ENCODE assay signal across 12 cellular contexts in the genomic region with DNA sequence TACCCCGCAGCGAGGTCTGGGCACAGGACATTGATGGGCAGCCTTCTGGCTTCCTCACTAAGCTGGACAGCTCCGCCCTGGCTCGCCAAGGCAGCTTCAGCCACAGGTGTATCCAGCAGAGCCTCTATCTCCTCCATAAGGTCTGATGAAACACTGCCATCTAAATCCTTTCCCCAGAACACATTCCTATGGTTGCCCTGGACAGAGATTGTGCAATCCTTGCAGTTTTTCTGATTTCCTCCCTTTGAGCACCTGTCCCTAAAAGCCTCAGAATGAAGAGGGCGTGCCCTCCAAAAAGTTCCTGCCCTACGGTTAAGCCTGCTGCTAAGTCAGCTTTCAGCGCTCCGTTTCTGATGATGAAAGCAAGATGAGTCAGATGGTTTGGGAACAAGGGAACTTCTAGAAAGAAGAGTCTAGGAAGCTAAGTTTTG. TPM values are rescaled to one million over a fixed set of nuclear protein-coding genes. Genes with fewer than 3 reads are reported as not detected.
DNase-seq lines count a peak whose midpoint lies in the region; ATAC-seq and TF ChIP-seq lines count a peak whose summit lies in the region.
"Had no signal": no experiment of that assay in that cellular context is flagged by ENCODE, and none has a peak within 500 bp of the region (broad histone marks: within the 10 kb centered on the region; RNA-seq: fewer than 3 reads in every experiment).

No MANE protein-coding gene starts in this region.

- H3K27me3 ChIP-seq in AG04450 (ENCODE audit: control insufficient read depth, insufficient read depth, low read length), result peaks cover 31% of the 10 kb centered on the region

- no peak overlapping the region for H3K4me3 ChIP-seq in AG04450 (ENCODE audit: low read depth, low read length)

- no peak for TF ChIP-seq CTCF in AG04450 (IDR thresholded peaks at IDR 0.05; ENCODE audit: low read depth, low read length)

- DNase-seq in AG04450 (ENCODE audit: low read depth, low spot score) (peak; percentile 8), HT-29 (ENCODE audit: low spot score) (peak; percentile 18), SKM-1 (lab: John Stamatoyannopoulos, UW; ENCODE audit: unreplicated experiment) (peak; percentile 31), iris pigment epithelial cell (ENCODE audit: low read depth) (peak; percentile 76), NAMALWA (ENCODE audit: low spot score) (no peak), superior temporal gyrus (ENCODE audit: extremely low spot score) (no peak), NCI-H524 treated with DMSO at 0.1 percent for 48 hours (lab: John Stamatoyannopoulos, UW) (no peak)
- DNase-seq: activated CD4-positive, alpha-beta T cell treated with anti-CD3 and anti-CD28 coated beads, Interleukin-2, amount 50 U/mL, for 48 hours; CD4-positive, CD25-positive, alpha-beta regulatory T cell; hypothalamus had no signal

- POLR2A ChIA-PET in AG04450 (lab: Yijun Ruan, JAX), result no interaction called here

- no peaks in the 10 kb centered on the region; the same call in 1 of the 2 replicates for H3K9me3 ChIP-seq in AG04450 (ENCODE audit: control insufficient read depth, insufficient read depth, low read length)

- CTCF ChIA-PET in AG04450 (lab: Charles Lee), result interaction anchor here (1.3 kb wide), 1 partner anchor 16 kb away, joined by 4 read pairs; no protein-coding TSS in a partner anchor

- H3K27ac ChIP-seq in AG04450 (ENCODE audit: low read depth, low read length), result no peak overlapping the region

- no peak for ATAC-seq in HG02938 (IDR thresholded peaks at IDR 0.05; ENCODE audit: unreplicated experiment)

RNA-seq across cellular contexts. Expression of a gene that starts 21.0 kb away (rescaled TPM):
- not detected in 2 replicates for polyA plus RNA-seq in AG04450 (2011; rRNA removed)
- polyA minus RNA-seq in AG04450 (2011; rRNA and poly(A)+ RNA removed), result not detected in 2 replicates
- total RNA-seq in HT-29 (2014; rRNA removed; shearing (Covaris generic)), result not detected in 2 replicates
- total RNA-seq: CD4-positive, CD25-positive, alpha-beta regulatory T cell had no signal
- polyA plus RNA-seq: IgD-negative memory B cell had no signal

RNA-seq across cellular contexts. Expression of a gene that starts 36.7 kb away (rescaled TPM):
- not detected in 2 replicates for polyA plus RNA-seq in AG04450 (2011; rRNA removed)
- polyA minus RNA-seq in AG04450 (2011; rRNA and poly(A)+ RNA removed), result not detected in 2 replicates
- total RNA-seq in HT-29 (2014; rRNA removed; shearing (Covaris generic)), result not detected in 2 replicates
- total RNA-seq: CD4-positive, CD25-positive, alpha-beta regulatory T cell had no signal
- polyA plus RNA-seq: CD4-positive, CD25-positive, alpha-beta regulatory T cell; IgD-negative memory B cell had no signal

RNA-seq across cellular contexts. Expression of a gene that starts 46.0 kb away (rescaled TPM):
- polyA plus RNA-seq in AG04450 (2011; rRNA removed), result 6.7 and 9.1 TPM in 2 replicates
- polyA minus RNA-seq in AG04450 (2011; rRNA and poly(A)+ RNA removed), result 9.6 and 20.1 TPM in 2 replicates
- 4.0 and 4.4 TPM in 2 replicates for total RNA-seq in HT-29 (2014; rRNA removed; shearing (Covaris generic))

RNA-seq across cellular contexts. Expression of a gene that starts 52.1 kb away (rescaled TPM):
- not detected in 2 replicates for polyA plus RNA-seq in AG04450 (2011; rRNA removed)
- not detected in 2 replicates for polyA minus RNA-seq in AG04450 (2011; rRNA and poly(A)+ RNA removed)
- total RNA-seq in HT-29 (2014; rRNA removed; shearing (Covaris generic)), result not detected in 2 replicates
- total RNA-seq: CD4-positive, CD25-positive, alpha-beta regulatory T cell had no signal
- polyA plus RNA-seq: CD4-positive, CD25-positive, alpha-beta regulatory T cell had no signal

Comparison
In these comparisons a context has a peak if more than half of its experiments do, and no peak if none do; other contexts are left out.
1. DNase-seq: peak in AG04450 (single experiment), HT-29 (single experiment), SKM-1 (single experiment) and iris pigment epithelial cell (single experiment); none in NAMALWA (single experiment), superior temporal gyrus (single experiment) and NCI-H524 treated with DMSO at 0.1 percent for 48 hours (single experiment).